ENCODE assay signal across 5 cellular contexts in the genomic region with DNA sequence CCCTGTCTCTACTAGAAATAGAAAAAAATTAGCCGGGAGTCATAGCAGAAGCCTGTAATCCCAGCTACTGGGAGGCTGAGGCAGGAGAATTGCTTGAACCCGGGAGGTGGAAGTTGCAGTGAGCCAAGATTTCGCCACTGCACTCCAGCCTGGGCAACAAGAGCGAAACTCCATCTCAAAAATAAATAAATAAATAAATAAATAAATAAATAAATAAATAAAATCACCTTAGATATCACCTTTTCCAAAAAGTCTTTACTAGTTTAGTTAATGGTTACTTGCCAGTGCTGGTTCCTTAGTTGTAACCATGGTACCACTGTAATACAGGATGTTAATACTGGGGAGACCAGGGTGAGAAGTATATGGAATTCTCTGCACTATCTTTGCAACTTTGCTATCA. TPM values are rescaled to one million over a fixed set of nuclear protein-coding genes. Genes with fewer than 3 reads are reported as not detected.
"Had no signal": no experiment of that assay in that cellular context is flagged by ENCODE, and none has a peak within 500 bp of the region (broad histone marks: within the 10 kb centered on the region; RNA-seq: fewer than 3 reads in every experiment).

No MANE protein-coding gene starts in this region.

RNA-seq across cellular contexts. Expression of gene FRMPD1, which starts 48.7 kb away (rescaled TPM):
- total RNA-seq: GM23248, H4, HT-29, IMR-90, K562 had no signal
- polyA plus RNA-seq: GM23248, IMR-90, K562 had no signal
